Comparison of ENCODE assay signal across 14 cellular contexts in the genomic region with DNA sequence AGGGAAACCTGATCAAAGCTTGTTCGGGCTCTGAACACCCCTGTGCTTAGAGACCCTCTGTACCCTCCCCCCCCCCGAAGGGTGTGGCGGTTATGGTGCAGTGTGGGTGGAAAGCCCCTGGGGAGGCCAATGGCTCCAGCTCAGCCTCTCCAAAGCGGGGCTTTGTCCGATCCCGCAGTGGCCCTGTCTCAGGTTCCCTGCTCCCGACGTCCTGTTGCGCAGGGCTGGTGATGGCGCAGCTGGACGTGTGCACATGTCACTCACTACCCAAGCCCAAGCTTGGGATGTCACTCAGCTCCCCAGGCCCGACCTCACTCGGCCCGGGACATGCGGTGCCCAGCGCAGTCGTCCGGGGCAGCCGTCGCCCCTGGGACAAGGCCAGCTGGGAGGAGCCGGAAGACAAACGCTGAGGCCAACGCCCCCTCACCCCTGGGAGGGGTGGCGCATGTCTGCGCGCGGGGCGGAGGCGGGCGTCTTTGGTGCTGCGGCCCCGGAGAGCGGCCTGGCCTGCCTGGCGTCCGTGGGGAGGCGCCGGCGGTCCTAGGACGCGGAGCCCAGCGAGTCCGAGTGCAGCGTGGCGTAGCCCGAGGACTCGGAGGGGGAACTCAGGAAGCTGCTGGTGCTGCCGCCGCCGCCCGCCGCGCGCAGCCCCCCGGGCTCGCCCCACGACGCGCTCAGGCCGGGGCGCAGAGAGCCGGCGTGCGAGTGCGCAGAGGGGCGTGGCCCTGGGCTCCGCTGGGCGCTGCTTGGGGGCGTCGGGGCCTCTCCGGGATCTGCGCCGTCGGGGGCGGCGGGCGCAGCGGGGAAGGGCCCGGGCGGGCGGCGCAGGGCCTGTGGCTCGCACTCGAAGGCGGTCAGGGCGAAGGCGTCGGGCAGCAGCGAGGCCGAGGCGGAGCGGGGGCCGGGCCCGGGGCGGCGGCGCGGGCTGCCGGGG. TPM values are rescaled to one million over a fixed set of nuclear protein-coding genes. Genes with fewer than 3 reads are reported as not detected.
DNase-seq lines count a peak whose midpoint lies in the region; ATAC-seq and TF ChIP-seq lines count a peak whose summit lies in the region.
"Had no signal": no experiment of that assay in that cellular context is flagged by ENCODE, and none has a peak within 500 bp of the region (broad histone marks: within the 10 kb centered on the region; RNA-seq: fewer than 3 reads in every experiment).

No MANE protein-coding gene starts in this region.

- H3K9me3 ChIP-seq in HUES48 (ENCODE audit: control insufficient read depth, insufficient read depth, low read length), result no peaks in the 10 kb centered on the region
- no peaks in the 10 kb centered on the region for H3K9me3 ChIP-seq in esophagus squamous epithelium
- H3K9me3 ChIP-seq in mesodermal cell (ENCODE audit: control insufficient read depth, low read length), result no peaks in the 10 kb centered on the region
- no peaks in the 10 kb centered on the region for H3K9me3 ChIP-seq in gastrocnemius medialis
- H3K9me3 ChIP-seq: HAP-1 had no signal

- H3K4me1 ChIP-seq in HUES48 (ENCODE audit: control insufficient read depth, insufficient read depth, low read length) (peaks cover 4% of the 10 kb centered on the region; the same call in 1 of the 2 replicates), esophagus squamous epithelium (peaks cover 25 to 44% (median 29%) of the 10 kb centered on the region in 3 donors), mesodermal cell (ENCODE audit: control insufficient read depth, insufficient read depth, low read length, poor library complexity, severe bottlenecking) (no peaks in the 10 kb centered on the region), gastrocnemius medialis (no peaks in the 10 kb centered on the region)
- H3K4me1 ChIP-seq: HAP-1 had no signal

- intact Hi-C loops in esophagus squamous epithelium (cut with DNase I) (loop anchor here (10.0 kb wide), 1 partner anchor 204 kb away; the partner anchor contains the start of gene KCNAB2), gastrocnemius medialis (cut with DNase I; ENCODE audit: low total_unique reads) (loop anchor here (5.0 kb wide), 1 partner anchor 33 kb away; no protein-coding TSS in a partner anchor)

- in situ Hi-C loops in gastrocnemius medialis (cut with MboI; ENCODE audit: low sequenced_read_pairs in 4 of 4), result loop anchor here (5.0 to 25.0 kb wide), 4 partner anchors 96 to 163 kb away; partner anchors contain the start of genes ESPN (in 1 of the 4) and HES2 (in 1 of the 4)

- H3K4me3 ChIP-seq in AG10803 (ENCODE audit: low read length) (no peak overlapping the region), HUES48 (ENCODE audit: low read depth, low read length) (peak overlapping the region; percentile 45; the same call in 1 of the 2 replicates), esophagus squamous epithelium (peak overlapping the region in 3 of 4 donors; percentile 15 to 54 (median 37)), mesodermal cell (ENCODE audit: extremely low read depth, insufficient read depth, low read length, poor library complexity, severe bottlenecking) (peak overlapping the region; percentile 11), gastrocnemius medialis (no peak overlapping the region)
- H3K4me3 ChIP-seq: HAP-1 had no signal

- TF ChIP-seq POLR2A in esophagus squamous epithelium (IDR thresholded peaks at IDR 0.05) (no peak), gastrocnemius medialis (IDR thresholded peaks at IDR 0.05) (no peak)

- DNase-seq in AG10803 (ENCODE audit: low read depth), result peak; percentile 40
- no peak for DNase-seq in esophagus squamous epithelium (lab: John Stamatoyannopoulos, UW)
- no peak for DNase-seq in gastrocnemius medialis
- DNase-seq in NCI-H446 (lab: John Stamatoyannopoulos, UW), result no peak
- DNase-seq: activated CD4-positive, alpha-beta T cell treated with anti-CD3 and anti-CD28 coated beads for 36 hours; SHP77; stimulated activated CD4-positive, alpha-beta T cell treated with anti-CD3 and anti-CD28 coated beads, Interleukin-12 subunit alpha, Interleukin-12 subunit beta, amount 100 ng/mL, for 4 hours had no signal

- no peak overlapping the region for H3K27ac ChIP-seq in HUES48 (ENCODE audit: low read depth, low read length)
- H3K27ac ChIP-seq in esophagus squamous epithelium, result no peak overlapping the region
- no peak overlapping the region for H3K27ac ChIP-seq in mesodermal cell (ENCODE audit: low read depth, low read length, severe bottlenecking)
- no peak overlapping the region for H3K27ac ChIP-seq in gastrocnemius medialis

- H3K9ac ChIP-seq in HUES48 (ENCODE audit: low read depth, low read length), result no peak overlapping the region

- WGBS in esophagus squamous epithelium, 2 donors, result 38 to 83% methylated on average over 1 to 7 of the region's 98 CpGs
- WGBS in mesodermal cell (ENCODE audit: insufficient coverage in 2 of 2), 2 experiments, result 9 to 11% methylated on average over 83 to 92 of the region's 98 CpGs

- H3K36me3 ChIP-seq in HUES48 (ENCODE audit: control insufficient read depth, insufficient read depth, low read length) (no peaks in the 10 kb centered on the region), esophagus squamous epithelium (peaks cover 0 to 8% (median 0%) of the 10 kb centered on the region in 3 donors), mesodermal cell (ENCODE audit: control insufficient read depth, insufficient read depth, low read length) (no peaks in the 10 kb centered on the region), gastrocnemius medialis (no peaks in the 10 kb centered on the region)
- H3K36me3 ChIP-seq: HAP-1 had no signal

- TF ChIP-seq CTCF in AG10803 (conservative IDR thresholded peaks at IDR 0.05; ENCODE audit: low read length) (no peak), esophagus squamous epithelium (IDR thresholded peaks at IDR 0.05) (no peak), gastrocnemius medialis (IDR thresholded peaks at IDR 0.05 in 4 of 5, conservative IDR thresholded peaks at IDR 0.05 in 1 of 5) (no peak)

- H3K27me3 ChIP-seq in HUES48 (ENCODE audit: control insufficient read depth, insufficient read depth, low read length), result peaks cover 56% of the 10 kb centered on the region
- peaks cover 2 to 85% (median 22%) of the 10 kb centered on the region in 4 donors for H3K27me3 ChIP-seq in esophagus squamous epithelium
- peaks cover 23 to 52% (median 37%) of the 10 kb centered on the region in 3 donors for H3K27me3 ChIP-seq in gastrocnemius medialis

- ATAC-seq in gastrocnemius medialis (no peak), HG02970 (IDR thresholded peaks at IDR 0.05; ENCODE audit: low FRiP score, unreplicated experiment) (no peak), GM18867 (IDR thresholded peaks at IDR 0.05; ENCODE audit: unreplicated experiment) (no peak)
- ATAC-seq: activated CD4-positive, alpha-beta T cell treated with anti-CD3 and anti-CD28 coated beads for 36 hours; activated naive CD4-positive, alpha-beta T cell treated with anti-CD3 and anti-CD28 coated beads, Interleukin-2, amount 50 U/mL, for 72 hours had no signal

RNA-seq across cellular contexts. Expression of gene HES3, which starts 5.1 kb away (rescaled TPM):
- total RNA-seq in esophagus squamous epithelium, result not detected
- polyA plus RNA-seq in mesodermal cell (2013, experiment 1 of 2), result not detected
- not detected for polyA plus RNA-seq in mesodermal cell (2013, experiment 2 of 2)
- not detected for total RNA-seq in gastrocnemius medialis
- total RNA-seq: activated CD4-positive, alpha-beta T cell treated with anti-CD3 and anti-CD28 coated beads for 36 hours; activated naive CD4-positive, alpha-beta T cell treated with anti-CD3 and anti-CD28 coated beads, Interleukin-2, amount 50 U/mL, for 72 hours; mesothelial cell of epicardium had no signal

RNA-seq across cellular contexts. Expression of gene GPR153, which starts 11.8 kb away (rescaled TPM):
- total RNA-seq in esophagus squamous epithelium, result 10 to 100 TPM in 2 of 4 donors, 1 to 10 TPM in 2; 5.6 to 12.3 (median 10.2) TPM
- polyA plus RNA-seq in mesodermal cell (2013, experiment 1 of 2), result 7.4 TPM
- 5.2 TPM for polyA plus RNA-seq in mesodermal cell (2013, experiment 2 of 2)
- 1 to 10 TPM; 1.1 to 3.4 (median 2.0) TPM for total RNA-seq in gastrocnemius medialis

RNA-seq across cellular contexts. Expression of gene ICMT, which starts 13.3 kb away (rescaled TPM):
- 10 to 100 TPM; 43.0 to 85.3 (median 53.4) TPM for total RNA-seq in esophagus squamous epithelium
- 58.3 TPM for polyA plus RNA-seq in mesodermal cell (2013, experiment 1 of 2)
- polyA plus RNA-seq in mesodermal cell (2013, experiment 2 of 2), result 55.5 TPM
- total RNA-seq in gastrocnemius medialis, result 100 to 1,000 TPM in 1 of 4 donors, 10 to 100 TPM in 3; 43.6 to 115 (median 93.7) TPM

RNA-seq across cellular contexts. Expression of gene RNF207, which starts 43.1 kb away (rescaled TPM):
- 10 to 100 TPM in 3 of 4 donors, 1 to 10 TPM in 1; 6.6 to 43.3 (median 23.3) TPM for total RNA-seq in esophagus squamous epithelium
- polyA plus RNA-seq in mesodermal cell (2013, experiment 1 of 2), result 2.5 TPM
- 3.8 TPM for polyA plus RNA-seq in mesodermal cell (2013, experiment 2 of 2)
- total RNA-seq in gastrocnemius medialis, result 1 to 10 TPM in 2 of 4 donors, under 1 TPM in 2; 0.29 to 4.7 (median 0.99) TPM

RNA-seq across cellular contexts. Expression of gene RPL22, which starts 49.7 kb away (rescaled TPM):
- total RNA-seq in esophagus squamous epithelium (100 to 1,000 TPM in 3 of 4 donors, 10 to 100 TPM in 1; 75.5 to 237 (median 192) TPM), gastrocnemius medialis (100 to 1,000 TPM in 3 of 4 donors, 10 to 100 TPM in 1; 95.2 to 132 (median 121) TPM)
- 366 TPM for polyA plus RNA-seq in mesodermal cell (2013, experiment 1 of 2)
- polyA plus RNA-seq in mesodermal cell (2013, experiment 2 of 2), result 378 TPM

Comparison
In these comparisons a context has a peak if more than half of its experiments do, and no peak if none do; other contexts are left out.
1. H3K4me3 ChIP-seq: peak in HUES48 (single experiment), esophagus squamous epithelium (3 of 4) and mesodermal cell (single experiment); none in AG10803 (single experiment) and gastrocnemius medialis (0 of 4).